In genomic region chr10:2610946-2611345, GRCh38 we compare ENCODE assay signal across 28 cellular contexts.
A peak's percentile ranks its signal among the peaks of the same experiment; 100 is the strongest.
DNase-seq lines count a peak whose midpoint lies in the region; TF ChIP-seq lines count a peak whose summit lies in the region.
"Had no signal": no experiment of that assay in that cellular context is flagged by ENCODE, and none has a peak within 500 bp of the region (broad histone marks: within the 10 kb centered on the region; RNA-seq: fewer than 3 reads in every experiment).

No MANE protein-coding gene starts in this region.

- H3K23ac ChIP-seq in trophoblast cell (ENCODE audit: low read length), result no peak overlapping the region

- H3K4ac ChIP-seq in trophoblast cell (ENCODE audit: low read depth, low read length), result no peak overlapping the region

- H3K36me3 ChIP-seq in SK-N-SH (replicated peaks in 1 of 2; ENCODE audit: control insufficient read depth in 1 of 2, insufficient read depth in 2 of 2, low read length in 1 of 2) (peaks cover 0 to 2% of the 10 kb centered on the region in 2 experiments), trophoblast cell (ENCODE audit: control insufficient read depth in 1 of 2, insufficient read depth in 2 of 2, low read length in 2 of 2) (no peaks in the 10 kb centered on the region)
- H3K36me3 ChIP-seq: adrenal gland, left ventricle myocardium inferior, Peyer's patch, thoracic aorta, vagina had no signal

- no peaks in the 10 kb centered on the region for H3K79me1 ChIP-seq in trophoblast cell (ENCODE audit: low read length)

- H3K14ac ChIP-seq in trophoblast cell (ENCODE audit: low read length), result no peak overlapping the region

- H4K8ac ChIP-seq in trophoblast cell (ENCODE audit: low read depth, low read length), result no peak overlapping the region

- H3F3A ChIP-seq in SK-N-SH (replicated peaks; ENCODE audit: insufficient read depth), result no peaks in the 10 kb centered on the region

- no peaks in the 10 kb centered on the region for H3K27me3 ChIP-seq in SK-N-SH (ENCODE audit: insufficient read depth)
- no peaks in the 10 kb centered on the region for H3K27me3 ChIP-seq in trophoblast cell (ENCODE audit: insufficient read depth, low read length)
- H3K27me3 ChIP-seq: adrenal gland, body of pancreas, Peyer's patch, vagina had no signal

- POLR2A ChIA-PET in SK-N-SH (lab: Yijun Ruan, JAX), result interaction anchor here (1.1 to 1.2 kb wide), 2 partner anchors 13 to 18 kb away, joined by 4 read pairs; no protein-coding TSS in a partner anchor

- H4K91ac ChIP-seq in trophoblast cell (ENCODE audit: low read depth, low read length), result no peak overlapping the region

- no peaks in the 10 kb centered on the region for H3K79me2 ChIP-seq in SK-N-SH (ENCODE audit: insufficient read depth)
- no peaks in the 10 kb centered on the region for H3K79me2 ChIP-seq in trophoblast cell (ENCODE audit: control insufficient read depth, insufficient read depth, low read length, poor library complexity)

- no peak overlapping the region for H2AK5ac ChIP-seq in trophoblast cell (ENCODE audit: low read length)

- 0 out of 2 replicates have a peak, but pooled peaks have one; percentile 27 for TF ChIP-seq RAD21 in SK-N-SH (IDR thresholded peaks at IDR 0.05; ENCODE audit: low read length)

- TF ChIP-seq CTCF in SK-N-SH (IDR thresholded peaks at IDR 0.05) (no peak), coronary artery (IDR thresholded peaks at IDR 0.05) (no peak)

- H2AFZ ChIP-seq in SK-N-SH (ENCODE audit: low read depth) (no peak overlapping the region), trophoblast cell (ENCODE audit: insufficient read depth, low read length, poor library complexity) (no peak overlapping the region)

- peak overlapping the region in 1 of 2 experiments; percentile 94; a peak in 2 of 4 replicates for H3K27ac ChIP-seq in SK-N-SH (ENCODE audit: low read depth in 2 of 2, low read length in 1 of 2)
- H3K27ac ChIP-seq in trophoblast cell (ENCODE audit: low read depth, low read length), result no peak overlapping the region
- no peak overlapping the region for H3K27ac ChIP-seq in coronary artery
- H3K27ac ChIP-seq: 22Rv1, adrenal gland, body of pancreas, left ventricle myocardium inferior, Peyer's patch, thoracic aorta, vagina had no signal

- H3K4me1 ChIP-seq in SK-N-SH (ENCODE audit: control insufficient read depth in 1 of 2, insufficient read depth in 2 of 2, low read depth in 1 of 2, low read length in 1 of 2) (peaks cover 0 to 11% of the 10 kb centered on the region in 2 experiments; a peak in 2 of 4 replicates), trophoblast cell (ENCODE audit: control insufficient read depth in 1 of 2, insufficient read depth in 2 of 2, low read length in 2 of 2) (peaks cover 0 to 3% of the 10 kb centered on the region in 2 experiments)
- H3K4me1 ChIP-seq: adrenal gland, body of pancreas, left ventricle myocardium inferior, Peyer's patch, vagina had no signal

- H3K9ac ChIP-seq in SK-N-SH (no peak overlapping the region), trophoblast cell (ENCODE audit: low read length) (no peak overlapping the region)

- no peak overlapping the region for H2BK12ac ChIP-seq in trophoblast cell (ENCODE audit: low read length)

- H2BK120ac ChIP-seq in trophoblast cell (ENCODE audit: insufficient read depth, low read length, poor library complexity), result no peak overlapping the region

- CTCF ChIA-PET in SK-N-SH (lab: Yijun Ruan, JAX), result interaction anchor here (0.9 to 1.6 kb wide), 4 partner anchors 9 to 732 kb away, joined by 3 to 12 read pairs (median 4); no protein-coding TSS in a partner anchor

- no peaks in the 10 kb centered on the region for H3K9me2 ChIP-seq in SK-N-SH

- H3K9me3 ChIP-seq in SK-N-SH, result no peaks in the 10 kb centered on the region
- H3K9me3 ChIP-seq in trophoblast cell (ENCODE audit: insufficient read depth, low read depth, low read length), result no peaks in the 10 kb centered on the region
- H3K9me3 ChIP-seq: adrenal gland, body of pancreas, thoracic aorta, vagina had no signal

- H3K4me2 ChIP-seq in SK-N-SH (no peak overlapping the region), trophoblast cell (ENCODE audit: low read length) (peak overlapping the region; percentile 10)

- no peaks in the 10 kb centered on the region for H4K20me1 ChIP-seq in SK-N-SH (ENCODE audit: insufficient read depth)

- no peak overlapping the region for H4K12ac ChIP-seq in trophoblast cell (ENCODE audit: low read depth, low read length)

- no peak overlapping the region for H3K18ac ChIP-seq in trophoblast cell (ENCODE audit: low read length)

- WGBS in SK-N-SH (ENCODE audit: low lambda C conversion rate), result 7% methylated on average over 5 of the region's 5 CpGs
- WGBS in trophoblast cell (ENCODE audit: extremely low coverage, insufficient coverage, insufficient read length), result no CpG with 5 or more reads among the region's 5 CpGs

- DNase-seq in DMS153 (lab: John Stamatoyannopoulos, UW) (peak; percentile 34), DMS153 treated with DMSO at 0.1 percent for 48 hours (lab: John Stamatoyannopoulos, UW; ENCODE audit: unreplicated experiment) (no peak), NCI-H345 (lab: John Stamatoyannopoulos, UW) (peak; percentile 27), SK-N-SH (peak; percentile 61), trophoblast cell (no peak), coronary artery (ENCODE audit: low spot score) (no peak), DMS53 (lab: John Stamatoyannopoulos, UW) (no peak), UCSD-AML1 (lab: John Stamatoyannopoulos, UW; ENCODE audit: unreplicated experiment) (no peak)
- DNase-seq: activated B cell treated with CpG ODN at 0.5 μM for 24 hours; activated CD4-positive, alpha-beta T cell treated with anti-CD3 and anti-CD28 coated beads, Interleukin-2, amount 50 U/mL, for 1 hour; activated CD8-positive, alpha-beta memory T cell treated with anti-CD3 and anti-CD28 coated beads, Interleukin-2, amount 10 ng/mL, durations not matched to agents 7 days and 5 days; activated naive CD4-positive, alpha-beta T cell treated with Interleukin-2 at 50 U/mL for 16 hours; activated T-cell treated with anti-CD3 and anti-CD28 coated beads, Interleukin-2, amount 50 U/mL, for 72 hours; body of pancreas; Calu3; cerebellar nuclear complex; left ventricle myocardium inferior; naive B cell; NCI-H1694; NCI-H446 treated with DMSO at 0.1 percent for 48 hours; Peyer's patch; SHP77 treated with DMSO at 0.1 percent for 48 hours; stimulated activated naive CD8-positive, alpha-beta T cell treated with anti-CD3 and anti-CD28 coated beads, Interleukin-15, Interleukin-2, amounts not matched to agents 100 U/mL and 50 U/mL, for 24 hours had no signal

- no peak overlapping the region for H2BK5ac ChIP-seq in trophoblast cell (ENCODE audit: low read depth, low read length, poor library complexity)

- TF ChIP-seq EP300 in SK-N-SH (IDR thresholded peaks at IDR 0.05; ENCODE audit: borderline replicate concordance in 1 of 2, low read depth in 1 of 2, low read length in 1 of 2), result peak in 1 of 2 experiments; percentile 97; a peak in 2 of 4 replicates

- no peak overlapping the region for H3K4me3 ChIP-seq in SK-N-SH (ENCODE audit: low read depth in 2 of 2, low read length in 1 of 2)
- H3K4me3 ChIP-seq in trophoblast cell (ENCODE audit: low read depth, low read length), result no peak overlapping the region
- no peak overlapping the region for H3K4me3 ChIP-seq in coronary artery
- H3K4me3 ChIP-seq: adrenal gland, body of pancreas, K562, left ventricle myocardium inferior, Peyer's patch, thoracic aorta, vagina had no signal

TF ChIP-seq in SK-N-SH, 30 proteins besides CTCF, POLR2A, EP300 and RAD21:
- TF ChIP-seq RCOR1 (IDR thresholded peaks at IDR 0.05; ENCODE audit: low read length), result peak; percentile 96
- TF ChIP-seq CHD2 (IDR thresholded peaks at IDR 0.05; ENCODE audit: low read length, partially characterized antibody), result peak; percentile 66
- no peak for TF ChIP-seq EZH2phosphoT487 (IDR thresholded peaks at IDR 0.05; ENCODE audit: borderline replicate concordance, low read depth)
- no peak for TF ChIP-seq SMC3 (IDR thresholded peaks at IDR 0.05; ENCODE audit: low read depth, low read length)
- peak; percentile 98 for TF ChIP-seq GATA2 (CRISPR knock-in tag; IDR thresholded peaks at IDR 0.05)
- peak; percentile 95 for TF ChIP-seq FOXJ3 (CRISPR knock-in tag; IDR thresholded peaks at IDR 0.05)

Comparison
In these comparisons a context has a peak if more than half of its experiments do, and no peak if none do; other contexts are left out.
1. DNase-seq: peak in DMS153 (single experiment), NCI-H345 (single experiment) and SK-N-SH (single experiment); none in DMS153 treated with DMSO at 0.1 percent for 48 hours (single experiment), trophoblast cell (0 of 2), coronary artery (single experiment), DMS53 (single experiment) and UCSD-AML1 (single experiment).